Comparison of ENCODE assay signal across 1 cellular context in the genomic region with DNA sequence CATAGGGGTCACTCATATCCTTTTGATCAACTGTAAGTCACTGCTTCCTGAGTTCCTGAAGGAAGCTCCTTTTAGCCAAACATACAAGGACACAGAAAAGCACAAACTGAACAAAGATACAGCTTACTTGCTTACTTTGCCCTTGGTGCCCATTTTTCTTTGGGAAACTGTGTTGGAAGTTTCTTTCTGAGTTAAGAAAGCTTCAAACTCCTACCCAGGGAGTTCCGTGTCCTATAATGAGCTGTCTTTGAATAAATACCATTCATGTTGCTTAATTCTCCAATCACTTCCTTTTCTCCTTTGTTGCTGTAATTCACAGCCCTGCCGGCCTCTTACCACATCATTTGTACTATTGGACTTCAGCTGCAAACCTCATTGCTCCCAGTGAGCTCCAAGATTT.
A peak's percentile ranks its signal among the peaks of the same experiment; 100 is the strongest.
TF ChIP-seq lines count a peak whose summit lies in the region.

Gene ADH4 (minus strand): TSS at position 228 of the 400 bp plus-strand sequence. CDS start 75 bp downstream, at position 153.

TF ChIP-seq in HepG2, 621 proteins besides CTCF, POLR2A, EP300 and RAD21 (continued from another document and continues in another):
- TF ChIP-seq, protein P1, sequence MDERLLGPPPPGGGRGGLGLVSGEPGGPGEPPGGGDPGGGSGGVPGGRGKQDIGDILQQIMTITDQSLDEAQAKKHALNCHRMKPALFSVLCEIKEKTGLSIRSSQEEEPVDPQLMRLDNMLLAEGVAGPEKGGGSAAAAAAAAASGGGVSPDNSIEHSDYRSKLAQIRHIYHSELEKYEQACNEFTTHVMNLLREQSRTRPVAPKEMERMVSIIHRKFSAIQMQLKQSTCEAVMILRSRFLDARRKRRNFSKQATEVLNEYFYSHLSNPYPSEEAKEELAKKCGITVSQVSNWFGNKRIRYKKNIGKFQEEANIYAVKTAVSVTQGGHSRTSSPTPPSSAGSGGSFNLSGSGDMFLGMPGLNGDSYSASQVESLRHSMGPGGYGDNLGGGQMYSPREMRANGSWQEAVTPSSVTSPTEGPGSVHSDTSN (CRISPR knock-in tag; IDR thresholded peaks at IDR 0.05): no peak
- TF ChIP-seq ZNF496 (CRISPR knock-in tag; IDR thresholded peaks at IDR 0.05; ENCODE audit: insufficient replicate concordance) (no peak), PAXIP1 (CRISPR knock-in tag; conservative IDR thresholded peaks at IDR 0.05) (peak; percentile 66), ZNF703 (CRISPR knock-in tag; IDR thresholded peaks at IDR 0.05; ENCODE audit: borderline replicate concordance) (no peak), HNF4A (CRISPR knock-in tag; IDR thresholded peaks at IDR 0.05) (peak; percentile 86), SOX13 (IDR thresholded peaks at IDR 0.05) (no peak), SOX13 (CRISPR knock-in tag; conservative IDR thresholded peaks at IDR 0.05 in 1 of 2, IDR thresholded peaks at IDR 0.05 in 1 of 2) (peak in 1 of 2 experiments; percentile 73; a peak in 2 of 4 replicates), FOXP1 (IDR thresholded peaks at IDR 0.05) (no peak), FOXP1 (CRISPR knock-in tag; IDR thresholded peaks at IDR 0.05) (peak; percentile 33; the same call in 1 of the 2 replicates), SMC3 (IDR thresholded peaks at IDR 0.05; ENCODE audit: low read length) (peak; percentile 13; the same call in 1 of the 2 replicates), ZNF407 (CRISPR knock-in tag; IDR thresholded peaks at IDR 0.05; ENCODE audit: not compliant biosample characterization) (no peak), MLLT10 (CRISPR knock-in tag; IDR thresholded peaks at IDR 0.05) (no peak), ZNF644 (CRISPR knock-in tag; IDR thresholded peaks at IDR 0.05; ENCODE audit: low read depth) (0 out of 2 replicates have a peak, but pooled peaks have one; percentile 9), SRSF1 (optimal IDR thresholded peaks at IDR 0.05; ENCODE audit: low read depth, low read length) (no peak), TAF15 (IDR thresholded peaks at IDR 0.05; ENCODE audit: low read depth, low read length, poor library complexity, severe bottlenecking) (no peak), TBX3 (IDR thresholded peaks at IDR 0.05; ENCODE audit: borderline replicate concordance) (no peak), YEATS4 (CRISPR knock-in tag; IDR thresholded peaks at IDR 0.05; ENCODE audit: borderline replicate concordance) (0 out of 2 replicates have a peak, but pooled peaks have one; percentile 49), HNF4G (IDR thresholded peaks at IDR 0.05; ENCODE audit: borderline replicate concordance, low read depth, low read length) (peak; percentile 72; the same call in 1 of the 2 replicates), HNF4G (CRISPR knock-in tag; IDR thresholded peaks at IDR 0.05; ENCODE audit: borderline replicate concordance, low read depth) (no peak), KLF15 (CRISPR knock-in tag; IDR thresholded peaks at IDR 0.05; ENCODE audit: borderline replicate concordance) (no peak), ZNF18 (CRISPR knock-in tag; IDR thresholded peaks at IDR 0.05; ENCODE audit: insufficient replicate concordance) (no peak), USF2 (IDR thresholded peaks at IDR 0.05; ENCODE audit: low read depth, low read length) (no peak), USF2 (CRISPR knock-in tag; IDR thresholded peaks at IDR 0.05; ENCODE audit: borderline replicate concordance) (no peak), NCOA1 (CRISPR knock-in tag; IDR thresholded peaks at IDR 0.05) (no peak), ATF3 (CRISPR knock-in tag; IDR thresholded peaks at IDR 0.05) (no peak), ZFP62 (CRISPR knock-in tag; IDR thresholded peaks at IDR 0.05) (no peak), KDM5A (IDR thresholded peaks at IDR 0.05; ENCODE audit: borderline replicate concordance, low read length) (no peak), YEATS2 (CRISPR knock-in tag; IDR thresholded peaks at IDR 0.05; ENCODE audit: borderline replicate concordance) (no peak), SOX5 (CRISPR knock-in tag; IDR thresholded peaks at IDR 0.05; ENCODE audit: borderline replicate concordance) (peak; percentile 60), ZNF367 (CRISPR knock-in tag; IDR thresholded peaks at IDR 0.05; ENCODE audit: borderline replicate concordance) (no peak)
- TF ChIP-seq, protein P2, sequence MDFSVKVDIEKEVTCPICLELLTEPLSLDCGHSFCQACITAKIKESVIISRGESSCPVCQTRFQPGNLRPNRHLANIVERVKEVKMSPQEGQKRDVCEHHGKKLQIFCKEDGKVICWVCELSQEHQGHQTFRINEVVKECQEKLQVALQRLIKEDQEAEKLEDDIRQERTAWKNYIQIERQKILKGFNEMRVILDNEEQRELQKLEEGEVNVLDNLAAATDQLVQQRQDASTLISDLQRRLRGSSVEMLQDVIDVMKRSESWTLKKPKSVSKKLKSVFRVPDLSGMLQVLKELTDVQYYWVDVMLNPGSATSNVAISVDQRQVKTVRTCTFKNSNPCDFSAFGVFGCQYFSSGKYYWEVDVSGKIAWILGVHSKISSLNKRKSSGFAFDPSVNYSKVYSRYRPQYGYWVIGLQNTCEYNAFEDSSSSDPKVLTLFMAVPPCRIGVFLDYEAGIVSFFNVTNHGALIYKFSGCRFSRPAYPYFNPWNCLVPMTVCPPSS (IDR thresholded peaks at IDR 0.05): no peak
- TF ChIP-seq, protein P3, sequence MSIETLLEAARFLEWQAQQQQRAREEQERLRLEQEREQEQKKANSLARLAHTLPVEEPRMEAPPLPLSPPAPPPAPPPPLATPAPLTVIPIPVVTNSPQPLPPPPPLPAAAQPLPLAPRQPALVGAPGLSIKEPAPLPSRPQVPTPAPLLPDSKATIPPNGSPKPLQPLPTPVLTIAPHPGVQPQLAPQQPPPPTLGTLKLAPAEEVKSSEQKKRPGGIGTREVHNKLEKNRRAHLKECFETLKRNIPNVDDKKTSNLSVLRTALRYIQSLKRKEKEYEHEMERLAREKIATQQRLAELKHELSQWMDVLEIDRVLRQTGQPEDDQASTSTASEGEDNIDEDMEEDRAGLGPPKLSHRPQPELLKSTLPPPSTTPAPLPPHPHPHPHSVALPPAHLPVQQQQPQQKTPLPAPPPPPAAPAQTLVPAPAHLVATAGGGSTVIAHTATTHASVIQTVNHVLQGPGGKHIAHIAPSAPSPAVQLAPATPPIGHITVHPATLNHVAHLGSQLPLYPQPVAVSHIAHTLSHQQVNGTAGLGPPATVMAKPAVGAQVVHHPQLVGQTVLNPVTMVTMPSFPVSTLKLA (IDR thresholded peaks at IDR 0.05): no peak
- TF ChIP-seq, protein P4, sequence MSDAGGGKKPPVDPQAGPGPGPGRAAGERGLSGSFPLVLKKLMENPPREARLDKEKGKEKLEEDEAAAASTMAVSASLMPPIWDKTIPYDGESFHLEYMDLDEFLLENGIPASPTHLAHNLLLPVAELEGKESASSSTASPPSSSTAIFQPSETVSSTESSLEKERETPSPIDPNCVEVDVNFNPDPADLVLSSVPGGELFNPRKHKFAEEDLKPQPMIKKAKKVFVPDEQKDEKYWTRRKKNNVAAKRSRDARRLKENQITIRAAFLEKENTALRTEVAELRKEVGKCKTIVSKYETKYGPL (CRISPR knock-in tag; IDR thresholded peaks at IDR 0.05): no peak
